Comparison of ENCODE assay signal across 28 cellular contexts in genomic region chr11:27373392-27373791, GRCh38.
"Had no signal": no experiment of that assay in that cellular context is flagged by ENCODE, and none has a peak within 500 bp of the region (broad histone marks: within the 10 kb centered on the region; RNA-seq: fewer than 3 reads in every experiment).

No MANE protein-coding gene starts in this region.

- DNase-seq: activated CD4-positive, alpha-beta T cell treated with anti-CD3 and anti-CD28 coated beads for 1 hour; activated CD4-positive, alpha-beta T cell treated with anti-CD3 and anti-CD28 coated beads for 48 hours; activated CD4-positive, CD25-positive, alpha-beta regulatory T cell; activated CD8-positive, alpha-beta T cell treated with anti-CD3 and anti-CD28 coated beads for 36 hours; activated gamma-delta T cell; activated naive CD4-positive, alpha-beta T cell treated with Interleukin-2 at 50 U/mL for 16 hours; activated naive CD8-positive, alpha-beta T cell treated with anti-CD3 and anti-CD28 coated beads, Interleukin-2, amount 10 ng/mL, durations not matched to agents 7 days and 5 days; activated T-cell treated with anti-CD3 and anti-CD28 coated beads, Interleukin-2, amount 50 U/mL, for 24 hours; amygdala; Karpas-422; NCI-H1048; NCI-H1436; NCI-H1694; NCI-H1930; NCI-H2081 treated with DMSO at 0.1 percent for 48 hours; NCI-H345; NK-92 treated with Interleukin-12 subunit alpha and Interleukin-12 subunit beta, amount 100 ng/mL, for 24 hours; PC-3; Right ventricle myocardium superior; SW 1271; T-helper 1 cell; T-helper 2 cell; T-helper 9 cell; WERI-Rb-1 had no signal

- H3K27ac ChIP-seq: ascending aorta, breast epithelium, WERI-Rb-1 had no signal

- H3K27me3 Mint-ChIP-seq: activated CD8-positive, alpha-beta T cell treated with anti-CD3 and anti-CD28 coated beads for 36 hours; activated naive CD4-positive, alpha-beta T cell treated with anti-CD3 and anti-CD28 coated beads, Interleukin-2, amount 50 U/mL, for 24 hours; activated naive CD8-positive, alpha-beta T cell treated with anti-CD3 and anti-CD28 coated beads, Interleukin-2, amount 10 ng/mL, durations not matched to agents 7 days and 5 days; activated T-cell treated with anti-CD3 and anti-CD28 coated beads, Interleukin-2, amount 50 U/mL, for 24 hours had no signal

- H3K36me3 Mint-ChIP-seq: activated naive CD4-positive, alpha-beta T cell treated with anti-CD3 and anti-CD28 coated beads, Interleukin-2, amount 50 U/mL, for 24 hours; activated naive CD8-positive, alpha-beta T cell treated with anti-CD3 and anti-CD28 coated beads, Interleukin-2, amount 10 ng/mL, durations not matched to agents 7 days and 5 days had no signal

- H3K36me3 ChIP-seq: breast epithelium, WERI-Rb-1 had no signal

- ATAC-seq: activated CD8-positive, alpha-beta T cell treated with anti-CD3 and anti-CD28 coated beads for 36 hours; PC-3 had no signal

- H3K27me3 ChIP-seq: ascending aorta, breast epithelium had no signal

- H3K4me3 Mint-ChIP-seq: activated CD8-positive, alpha-beta T cell treated with anti-CD3 and anti-CD28 coated beads for 36 hours; activated naive CD4-positive, alpha-beta T cell treated with anti-CD3 and anti-CD28 coated beads, Interleukin-2, amount 50 U/mL, for 24 hours; activated naive CD8-positive, alpha-beta T cell treated with anti-CD3 and anti-CD28 coated beads, Interleukin-2, amount 10 ng/mL, durations not matched to agents 7 days and 5 days; activated T-cell treated with anti-CD3 and anti-CD28 coated beads, Interleukin-2, amount 50 U/mL, for 24 hours had no signal

- H3K9me3 Mint-ChIP-seq: activated CD8-positive, alpha-beta T cell treated with anti-CD3 and anti-CD28 coated beads for 36 hours; activated naive CD4-positive, alpha-beta T cell treated with anti-CD3 and anti-CD28 coated beads, Interleukin-2, amount 50 U/mL, for 24 hours; activated naive CD8-positive, alpha-beta T cell treated with anti-CD3 and anti-CD28 coated beads, Interleukin-2, amount 10 ng/mL, durations not matched to agents 7 days and 5 days; activated T-cell treated with anti-CD3 and anti-CD28 coated beads, Interleukin-2, amount 50 U/mL, for 24 hours; activated T-helper 2 cell treated with anti-CD3 and anti-CD28 coated beads, Interferon-gamma antibody, Interleukin-2, Interleukin-4, amounts not matched to agents 10 μg/mL and 5 μg/mL and 100 μg/mL, durations not matched to agents 14 hours and 24 hours and 36 hours had no signal

- H3K9me3 ChIP-seq: ascending aorta, breast epithelium had no signal

- H3K4me1 Mint-ChIP-seq: activated naive CD4-positive, alpha-beta T cell treated with anti-CD3 and anti-CD28 coated beads, Interleukin-2, amount 50 U/mL, for 24 hours; activated naive CD8-positive, alpha-beta T cell treated with anti-CD3 and anti-CD28 coated beads, Interleukin-2, amount 10 ng/mL, durations not matched to agents 7 days and 5 days had no signal

- H3K4me3 ChIP-seq: ascending aorta, breast epithelium had no signal

- H3K27ac Mint-ChIP-seq: activated CD8-positive, alpha-beta T cell treated with anti-CD3 and anti-CD28 coated beads for 36 hours; activated naive CD4-positive, alpha-beta T cell treated with anti-CD3 and anti-CD28 coated beads, Interleukin-2, amount 50 U/mL, for 24 hours; activated naive CD8-positive, alpha-beta T cell treated with anti-CD3 and anti-CD28 coated beads, Interleukin-2, amount 10 ng/mL, durations not matched to agents 7 days and 5 days; activated T-cell treated with anti-CD3 and anti-CD28 coated beads, Interleukin-2, amount 50 U/mL, for 24 hours; activated T-helper 2 cell treated with anti-CD3 and anti-CD28 coated beads, Interferon-gamma antibody, Interleukin-2, Interleukin-4, amounts not matched to agents 10 μg/mL and 5 μg/mL and 100 μg/mL, durations not matched to agents 14 hours and 24 hours and 36 hours had no signal

- H3K4me1 ChIP-seq: ascending aorta, breast epithelium had no signal
